In genomic region chr15:67105065-67105951, GRCh38 we compare ENCODE assay signal across 9 cellular contexts. TPM values are rescaled to one million over a fixed set of nuclear protein-coding genes. Genes with fewer than 3 reads are reported as not detected.
DNase-seq lines count a peak whose midpoint lies in the region; ATAC-seq and TF ChIP-seq lines count a peak whose summit lies in the region.
"Had no signal": no experiment of that assay in that cellular context is flagged by ENCODE, and none has a peak within 500 bp of the region (broad histone marks: within the 10 kb centered on the region; RNA-seq: fewer than 3 reads in every experiment).

No MANE protein-coding gene starts in this region.

- intact Hi-C loops in left lung (cut with DNase I) (no loop called here), transverse colon (cut with DNase I; ENCODE audit: low total_unique reads) (loop anchor here (5.0 kb wide), 1 partner anchor 38 kb away; the partner anchor contains the start of gene SMAD3)

- H3K4me3 Mint-ChIP-seq in activated CD4-positive, alpha-beta T cell treated with anti-CD3 and anti-CD28 coated beads, Interleukin-2, amount 10 ng/mL, durations not matched to agents 7 days and 5 days: no peak overlapping the region

- TF ChIP-seq CTCF in left lung (IDR thresholded peaks at IDR 0.05) (no peak), transverse colon (IDR thresholded peaks at IDR 0.05) (peak in 3 of 5 experiments; percentile 6 to 47 (median 15))

- H3K27ac ChIP-seq in left lung: peak overlapping the region; percentile 58 to 70
- peak overlapping the region; percentile 76 to 80 (median 78) for H3K27ac ChIP-seq in transverse colon

- H3K36me3 Mint-ChIP-seq in activated CD4-positive, alpha-beta T cell treated with anti-CD3 and anti-CD28 coated beads, Interleukin-2, amount 10 ng/mL, durations not matched to agents 7 days and 5 days (ENCODE audit: low read depth): peaks cover 49% of the 10 kb centered on the region

- WGBS in transverse colon (ENCODE audit: low coverage in 1 of 2), 2 donors: 43 to 73% methylated on average over 2 to 11 of the region's 11 CpGs

- no peak for TF ChIP-seq EP300 in transverse colon (IDR thresholded peaks at IDR 0.05; ENCODE audit: low read depth)

- peak; percentile 63 for ATAC-seq in left lung
- ATAC-seq in GM21576 (IDR thresholded peaks at IDR 0.05; ENCODE audit: unreplicated experiment): no peak

- no peak for TF ChIP-seq POLR2A in transverse colon (IDR thresholded peaks at IDR 0.05)

- POLR2A ChIA-PET in activated CD4-positive, alpha-beta T cell treated with anti-CD3 and anti-CD28 coated beads, Interleukin-2, amount 10 ng/mL, durations not matched to agents 7 days and 5 days (lab: Charles Lee): interaction anchor here (0.6 kb wide), 1 partner anchor 137 kb away, joined by 5 read pairs; no protein-coding TSS in a partner anchor

- no peak for DNase-seq in activated CD4-positive, alpha-beta T cell treated with anti-CD3 and anti-CD28 coated beads, Interleukin-2, amount 10 ng/mL, durations not matched to agents 7 days and 5 days
- DNase-seq in activated CD4-positive, alpha-beta T cell treated with anti-CD3 and anti-CD28 coated beads for 1 hour: no peak
- DNase-seq in astrocyte of the hippocampus (ENCODE audit: low read depth, low spot score) (peak; percentile 98), left lung (no peak), transverse colon (peak; percentile 58), NCI-H69 (lab: John Stamatoyannopoulos, UW) (no peak)
- no peak for DNase-seq in activated CD4-positive, alpha-beta T cell treated with anti-CD3 and anti-CD28 coated beads, Interleukin-2, amount 50 U/mL, for 1 hour
- DNase-seq: DND-41 had no signal

- CTCF ChIA-PET in activated CD4-positive, alpha-beta T cell treated with anti-CD3 and anti-CD28 coated beads, Interleukin-2, amount 10 ng/mL, durations not matched to agents 7 days and 5 days (lab: Charles Lee): interaction anchor here (0.9 to 4.3 kb wide), 4 partner anchors 9 to 159 kb away, joined by 3 to 17 read pairs (median 4); no protein-coding TSS in a partner anchor

- H3K4me1 Mint-ChIP-seq in activated CD4-positive, alpha-beta T cell treated with anti-CD3 and anti-CD28 coated beads, Interleukin-2, amount 10 ng/mL, durations not matched to agents 7 days and 5 days: peaks cover 25% of the 10 kb centered on the region

- H3K36me3 ChIP-seq in left lung (no peaks in the 10 kb centered on the region), transverse colon (no peaks in the 10 kb centered on the region)

- in situ Hi-C loops in transverse colon (cut with MboI; ENCODE audit: low pct_ligation_motif_present in 1 of 4, low pct_unique_long_range_greater_than_20kb in 1 of 4, low sequenced_read_pairs in 3 of 4): no loop called here

- no peaks in the 10 kb centered on the region for H3K27me3 Mint-ChIP-seq in activated CD4-positive, alpha-beta T cell treated with anti-CD3 and anti-CD28 coated beads, Interleukin-2, amount 10 ng/mL, durations not matched to agents 7 days and 5 days

- H3K27me3 ChIP-seq in left lung (no peaks in the 10 kb centered on the region), transverse colon (no peaks in the 10 kb centered on the region)

- peaks cover 45 to 96% of the 10 kb centered on the region in 2 donors for H3K4me1 ChIP-seq in left lung
- peaks cover 40 to 92% (median 62%) of the 10 kb centered on the region in 4 donors for H3K4me1 ChIP-seq in transverse colon

- H3K27ac Mint-ChIP-seq in activated CD4-positive, alpha-beta T cell treated with anti-CD3 and anti-CD28 coated beads, Interleukin-2, amount 10 ng/mL, durations not matched to agents 7 days and 5 days: peak overlapping the region; percentile 44

- H3K9me3 ChIP-seq in left lung: no peaks in the 10 kb centered on the region
- no peaks in the 10 kb centered on the region for H3K9me3 ChIP-seq in transverse colon

- H3K9me3 Mint-ChIP-seq in activated CD4-positive, alpha-beta T cell treated with anti-CD3 and anti-CD28 coated beads, Interleukin-2, amount 10 ng/mL, durations not matched to agents 7 days and 5 days: peaks cover under 1% of the 10 kb centered on the region

- no peak overlapping the region for H3K4me3 ChIP-seq in left lung
- H3K4me3 ChIP-seq in transverse colon: no peak overlapping the region

RNA-seq across cellular contexts. Expression of gene SMAD3, which starts 39.9 kb away (rescaled TPM):
- 10 to 100 TPM; 81.6 to 83.9 TPM for total RNA-seq in activated CD4-positive, alpha-beta T cell treated with anti-CD3 and anti-CD28 coated beads, Interleukin-2, amount 10 ng/mL, durations not matched to agents 7 days and 5 days
- 10 to 100 TPM; 30.9 to 33.1 TPM for total RNA-seq in left lung
- 10 to 100 TPM; 30.9 to 65.1 (median 57.0) TPM for total RNA-seq in transverse colon

Comparison
In these comparisons a context has a peak if more than half of its experiments do, and no peak if none do; other contexts are left out.
1. DNase-seq: peak in astrocyte of the hippocampus (single experiment) and transverse colon (single experiment); none in activated CD4-positive, alpha-beta T cell treated with anti-CD3 and anti-CD28 coated beads, Interleukin-2, amount 10 ng/mL, durations not matched to agents 7 days and 5 days (single experiment), activated CD4-positive, alpha-beta T cell treated with anti-CD3 and anti-CD28 coated beads for 1 hour (single experiment), left lung (0 of 2), NCI-H69 (single experiment) and activated CD4-positive, alpha-beta T cell treated with anti-CD3 and anti-CD28 coated beads, Interleukin-2, amount 50 U/mL, for 1 hour (single experiment).
2. CTCF ChIP-seq: peak in transverse colon (3 of 5); none in left lung (0 of 2).